ENCODE assay signal across 24 cellular contexts in the genomic region with DNA sequence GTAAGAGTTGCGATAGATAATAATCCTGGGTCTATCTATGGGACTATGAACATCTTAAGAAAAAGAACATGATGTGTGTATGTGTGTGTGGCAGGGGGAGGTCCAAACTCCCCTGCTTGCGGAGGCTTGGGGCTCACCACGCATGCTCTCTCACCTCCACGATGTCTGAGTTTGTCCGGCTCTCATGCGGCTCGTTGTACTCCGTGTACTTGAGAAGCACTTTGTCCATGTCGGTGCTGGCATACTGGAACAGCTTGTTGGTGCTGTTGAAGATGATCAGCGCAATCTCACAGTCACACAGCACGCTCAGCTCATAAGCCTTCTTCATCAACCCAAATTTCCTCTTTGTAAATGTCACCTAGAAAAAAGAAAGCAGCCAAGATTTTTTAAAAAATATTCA.
"Had no signal": no experiment of that assay in that cellular context is flagged by ENCODE, and none has a peak within 500 bp of the region (broad histone marks: within the 10 kb centered on the region; RNA-seq: fewer than 3 reads in every experiment).

No MANE protein-coding gene starts in this region.

- H3K36me3 ChIP-seq: brain microvascular endothelial cell, esophagus squamous epithelium, uterus had no signal

- H3K27ac Mint-ChIP-seq: activated CD4-positive, alpha-beta T cell treated with anti-CD3 and anti-CD28 coated beads, Interleukin-2, amount 10 ng/mL, durations not matched to agents 7 days and 5 days; activated CD8-positive, alpha-beta T cell treated with anti-CD3 and anti-CD28 coated beads for 36 hours; activated T-helper 17 cell treated with anti-CD3 and anti-CD28 coated beads, Interleukin-2, amount 50 U/mL, for 72 hours; nephron progenitor cell; T-helper 17 cell; type B pancreatic cell had no signal

- H3K4me3 Mint-ChIP-seq: activated CD4-positive, alpha-beta T cell treated with anti-CD3 and anti-CD28 coated beads, Interleukin-2, amount 10 ng/mL, durations not matched to agents 7 days and 5 days; activated CD8-positive, alpha-beta T cell treated with anti-CD3 and anti-CD28 coated beads for 36 hours; activated T-cell treated with anti-CD3 and anti-CD28 coated beads, Interleukin-2, amount 50 U/mL, for 4 hours; activated T-helper 17 cell treated with anti-CD3 and anti-CD28 coated beads, Interleukin-2, amount 50 U/mL, for 72 hours; nephron progenitor cell; T-helper 17 cell; type B pancreatic cell had no signal

- H3K9me3 ChIP-seq: esophagus squamous epithelium, left lung, thoracic aorta, uterus had no signal

- H3K4me3 ChIP-seq: esophagus squamous epithelium, left lung, lung, thoracic aorta, uterus had no signal

- H3K27ac ChIP-seq: brain microvascular endothelial cell, epithelial cell of prostate, esophagus squamous epithelium, left lung, parathyroid adenoma, thoracic aorta, uterus had no signal

- H3K4me1 Mint-ChIP-seq: activated CD4-positive, alpha-beta T cell treated with anti-CD3 and anti-CD28 coated beads, Interleukin-2, amount 10 ng/mL, durations not matched to agents 7 days and 5 days; activated T-helper 17 cell treated with anti-CD3 and anti-CD28 coated beads, Interleukin-2, amount 50 U/mL, for 72 hours had no signal

- H3K9me3 Mint-ChIP-seq: activated CD4-positive, alpha-beta T cell treated with anti-CD3 and anti-CD28 coated beads, Interleukin-2, amount 10 ng/mL, durations not matched to agents 7 days and 5 days; activated CD8-positive, alpha-beta T cell treated with anti-CD3 and anti-CD28 coated beads for 36 hours; activated T-cell treated with anti-CD3 and anti-CD28 coated beads, Interleukin-2, amount 50 U/mL, for 4 hours; activated T-helper 17 cell treated with anti-CD3 and anti-CD28 coated beads, Interleukin-2, amount 50 U/mL, for 72 hours; type B pancreatic cell had no signal

- H3K4me1 ChIP-seq: esophagus squamous epithelium, left lung, parathyroid adenoma, uterus had no signal

- H3K27me3 ChIP-seq: brain microvascular endothelial cell, esophagus squamous epithelium, left lung, uterus had no signal

- DNase-seq: activated CD4-positive, alpha-beta T cell treated with anti-CD3 and anti-CD28 coated beads for 1 hour; activated CD4-positive, alpha-beta T cell treated with anti-CD3 and anti-CD28 coated beads, Interleukin-2, amount 10 ng/mL, durations not matched to agents 7 days and 5 days; activated CD8-positive, alpha-beta T cell treated with anti-CD3 and anti-CD28 coated beads for 36 hours; activated gamma-delta T cell treated with Interleukin-2 at 50 U/mL for 16 hours; activated naive CD4-positive, alpha-beta T cell treated with anti-CD3 and anti-CD28 coated beads, Interleukin-2, amount 50 U/mL, for 16 hours; activated T-cell treated with anti-CD3 and anti-CD28 coated beads, Interleukin-2, amount 50 U/mL, for 4 hours; amniotic stem cell; brain microvascular endothelial cell; caudate nucleus; effector CD4-positive, alpha-beta T cell; esophagus squamous epithelium; foreskin melanocyte; kidney glomerular epithelial cell; nephron progenitor cell; stimulated activated naive CD8-positive, alpha-beta T cell treated with anti-CD3 and anti-CD28 coated beads, Interleukin-15, Interleukin-2, amounts not matched to agents 100 U/mL and 50 U/mL, for 24 hours; T-helper 17 cell; uterus had no signal

- ATAC-seq: activated CD8-positive, alpha-beta T cell treated with anti-CD3 and anti-CD28 coated beads for 36 hours; activated T-cell treated with anti-CD3 and anti-CD28 coated beads, Interleukin-2, amount 50 U/mL, for 4 hours; activated T-helper 17 cell treated with anti-CD3 and anti-CD28 coated beads, Interleukin-2, amount 50 U/mL, for 72 hours; left lung; stimulated activated naive CD8-positive, alpha-beta T cell treated with anti-CD3 and anti-CD28 coated beads, Interleukin-15, Interleukin-2, amounts not matched to agents 100 U/mL and 50 U/mL, for 24 hours; T-helper 17 cell had no signal

- H3K27me3 Mint-ChIP-seq: type B pancreatic cell had no signal
